ENCODE assay signal across 12 cellular contexts in genomic region chr9:137455361-137455991, GRCh38. TPM values are rescaled to one million over a fixed set of nuclear protein-coding genes. Genes with fewer than 3 reads are reported as not detected.
DNase-seq lines count a peak whose midpoint lies in the region; ATAC-seq, FAIRE-seq and TF ChIP-seq lines count a peak whose summit lies in the region.
"Had no signal": no experiment of that assay in that cellular context is flagged by ENCODE, and none has a peak within 500 bp of the region (broad histone marks: within the 10 kb centered on the region; RNA-seq: fewer than 3 reads in every experiment).

No MANE protein-coding gene starts in this region.

- H3K27ac ChIP-seq in pancreas = no peak overlapping the region

- H3K27me3 ChIP-seq in GM06990 (replicated peaks; ENCODE audit: control insufficient read depth, insufficient read depth, low read length) (no peaks in the 10 kb centered on the region), pancreas (no peaks in the 10 kb centered on the region)

- H3K36me3 ChIP-seq in GM06990 (ENCODE audit: control insufficient read depth, insufficient read depth, low read length) (peaks cover 10% of the 10 kb centered on the region), pancreas (peaks cover 0 to 8% (median 0%) of the 10 kb centered on the region in 3 donors)

- ATAC-seq in pancreas (no peak), GM18861 (IDR thresholded peaks at IDR 0.05; ENCODE audit: unreplicated experiment) (no peak), HG03457 (IDR thresholded peaks at IDR 0.05; ENCODE audit: unreplicated experiment) (no peak), HG02642 (IDR thresholded peaks at IDR 0.05; ENCODE audit: poor library complexity, unreplicated experiment) (no peak)

- H3K27ac Mint-ChIP-seq in CD14-positive monocyte (peak overlapping the region in 2 of 7 donors; percentile 4 to 13), endothelial cell (ENCODE audit: unreplicated experiment) (no peak overlapping the region)

- WGBS in pancreas, 2 donors = 87 to 93% methylated on average over 18 of the region's 18 CpGs

- peaks cover 0 to 22% (median 3%) of the 10 kb centered on the region in 3 donors for H3K4me1 ChIP-seq in pancreas

- DNase-seq in CD14-positive monocyte (ENCODE audit: low spot score) = peak; percentile 41
- DNase-seq in GM06990 (ENCODE audit: extremely low read depth, insufficient read length) = peak; percentile 57
- peak; percentile 4 for DNase-seq in endothelial cell (ENCODE audit: low spot score)
- DNase-seq in pancreas = peak in 5 of 6 donors; percentile 13 to 65 (median 36)
- DNase-seq: effector CD8-positive, alpha-beta T cell had no signal

- intact Hi-C loops in CD14-positive monocyte (cut with micrococcal nuclease) (loop anchor here in 1 of 2 donors (5.0 kb wide), 1 partner anchor 33 kb away; the partner anchor contains the start of genes EXD3 and NOXA1), pancreas (cut with DNase I) (no loop called here)

- TF ChIP-seq CTCF in CD14-positive monocyte (IDR thresholded peaks at IDR 0.05) (no peak), GM06990 (IDR thresholded peaks at IDR 0.05; ENCODE audit: insufficient read depth, low read length, poor library complexity, severe bottlenecking) (no peak), endothelial cell (IDR thresholded peaks at IDR 0.05; ENCODE audit: unreplicated experiment) (no peak), pancreas (IDR thresholded peaks at IDR 0.05) (no peak)

- H3K4me1 Mint-ChIP-seq in CD14-positive monocyte = peaks cover 24% of the 10 kb centered on the region
- H3K4me1 Mint-ChIP-seq in endothelial cell (ENCODE audit: unreplicated experiment) = no peaks in the 10 kb centered on the region

- H3K4me3 ChIP-seq in GM06990 (replicated peaks; ENCODE audit: low read depth, low read length) = no peak overlapping the region
- H3K4me3 ChIP-seq in pancreas = no peak overlapping the region

- no peak overlapping the region for H3K4me3 Mint-ChIP-seq in CD14-positive monocyte
- H3K4me3 Mint-ChIP-seq in endothelial cell (ENCODE audit: unreplicated experiment) = no peak overlapping the region

- peaks cover 11 to 16% of the 10 kb centered on the region in 2 donors for H3K36me3 Mint-ChIP-seq in CD14-positive monocyte
- no peaks in the 10 kb centered on the region for H3K36me3 Mint-ChIP-seq in endothelial cell (ENCODE audit: low read depth, unreplicated experiment)

- no peaks in the 10 kb centered on the region for H3K9me3 ChIP-seq in pancreas

- H3K27me3 Mint-ChIP-seq in CD14-positive monocyte (ENCODE audit: low read depth in 3 of 3) = no peaks in the 10 kb centered on the region
- H3K27me3 Mint-ChIP-seq in endothelial cell (ENCODE audit: unreplicated experiment) = peaks cover 3% of the 10 kb centered on the region

- no peak for FAIRE-seq in pancreas (lab: Jason Lieb, UNC)
- FAIRE-seq: D721Med, GM12891, RCC 7860 had no signal

- H3K9me3 Mint-ChIP-seq in CD14-positive monocyte (peaks cover 0 to 6% (median 0%) of the 10 kb centered on the region in 7 donors), endothelial cell (ENCODE audit: unreplicated experiment) (no peaks in the 10 kb centered on the region)

RNA-seq across cellular contexts. Expression of gene NSMF, which starts 3.7 kb away (rescaled TPM):
- polyA plus RNA-seq in CD14-positive monocyte (1 to 10 TPM; 4.6 to 5.3 TPM), pancreas (10 to 100 TPM; 68.6 to 81.0 TPM)
- total RNA-seq in endothelial cell (ENCODE audit: unreplicated experiment) (43.0 TPM), pancreas (10 to 100 TPM; 22.0 to 34.4 (median 26.3) TPM)

RNA-seq across cellular contexts. Expression of gene ENTPD8, which starts 14.3 kb away (rescaled TPM):
- polyA plus RNA-seq in CD14-positive monocyte (not detected), pancreas (1 to 10 TPM; 3.9 to 4.7 TPM)
- total RNA-seq in endothelial cell (ENCODE audit: unreplicated experiment) (0.21 TPM), pancreas (1 to 10 TPM in 5 of 6 donors, under 1 TPM in 1; 0.98 to 3.8 (median 1.3) TPM)
- total RNA-seq: skeletal muscle tissue had no signal

RNA-seq across cellular contexts. Expression of gene NOXA1, which starts 32.3 kb away (rescaled TPM):
- polyA plus RNA-seq in CD14-positive monocyte (1 to 10 TPM; 1.3 to 1.6 TPM), pancreas (10 to 100 TPM; 40.0 to 45.5 TPM)
- total RNA-seq in endothelial cell (ENCODE audit: unreplicated experiment) (0.36 TPM), pancreas (10 to 100 TPM in 3 of 6 donors, 1 to 10 TPM in 3; 6.6 to 15.0 (median 10.0) TPM)

RNA-seq across cellular contexts. Expression of gene EXD3, which starts 32.5 kb away (rescaled TPM):
- polyA plus RNA-seq in CD14-positive monocyte = 1 to 10 TPM; 2.0 to 3.0 TPM
- 19.9 TPM for total RNA-seq in endothelial cell (ENCODE audit: unreplicated experiment)
- 10 to 100 TPM in 3 of 6 donors, 1 to 10 TPM in 3; 8.1 to 16.5 (median 10.4) TPM for total RNA-seq in pancreas
- 10 to 100 TPM; 43.1 to 57.3 TPM for polyA plus RNA-seq in pancreas

Comparison
In these comparisons a context has a peak if more than half of its experiments do, and no peak if none do; other contexts are left out.
1. DNase-seq: peak in every context shown above with its lines; median percentile 57 in GM06990; 41 in CD14-positive monocyte; 36 in pancreas; 4 in endothelial cell.